Comparison of ENCODE assay signal across 15 cellular contexts in the genomic region with DNA sequence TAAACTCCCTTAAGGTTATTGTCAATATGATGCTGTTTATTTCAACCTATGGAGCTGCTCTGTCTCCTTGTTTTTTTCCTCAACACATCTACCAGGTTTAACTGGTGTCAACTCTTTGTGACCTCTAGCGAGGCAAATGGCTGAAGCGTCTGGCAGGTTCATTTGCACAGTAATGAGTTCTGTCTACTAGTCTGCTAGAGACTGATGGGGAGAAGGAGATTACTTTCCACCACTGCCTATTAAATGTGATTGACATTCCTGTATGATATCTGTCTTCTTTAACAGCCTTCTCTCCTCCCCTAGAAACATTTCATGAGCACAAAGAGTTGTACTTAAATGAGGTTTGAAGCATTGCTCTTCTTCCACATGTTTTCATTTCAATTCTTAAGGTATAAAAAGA.
"Had no signal": no experiment of that assay in that cellular context is flagged by ENCODE, and none has a peak within 500 bp of the region (broad histone marks: within the 10 kb centered on the region; RNA-seq: fewer than 3 reads in every experiment).

No MANE protein-coding gene starts in this region.

- H3K4me1 ChIP-seq: esophagus squamous epithelium, parathyroid adenoma, tibial artery, vagina had no signal

- H3K9ac ChIP-seq: parathyroid adenoma had no signal

- DNase-seq: activated CD4-positive, CD25-positive, alpha-beta regulatory T cell treated with anti-CD3 and anti-CD28 coated beads, Interleukin-2, amount 50 U/mL, for 72 hours; activated naive CD4-positive, alpha-beta T cell treated with Interleukin-2 at 50 U/mL for 16 hours; activated naive CD8-positive, alpha-beta T cell treated with anti-CD3 and anti-CD28 coated beads, Interleukin-2, amount 50 U/mL, for 24 hours; aorta; effector CD8-positive, alpha-beta T cell; esophagus squamous epithelium; foreskin fibroblast; glutamatergic neuron; midbrain; stimulated activated CD4-positive, alpha-beta T cell treated with anti-CD3 and anti-CD28 coated beads, Interleukin-2, amount 100 ng/mL, for 48 hours; stimulated activated naive B cell treated with anti-CD40 and anti-IgM and Interleukin-4, amounts not matched to agents 10 μg/mL and 1 μg/mL and 100 μg/mL, for 72 hours; tibial artery had no signal

- H3K79me2 ChIP-seq: parathyroid adenoma had no signal

- H3K36me3 Mint-ChIP-seq: stimulated activated naive B cell treated with anti-CD40 and anti-IgM and Interleukin-4, amounts not matched to agents 10 μg/mL and 1 μg/mL and 100 μg/mL, for 72 hours had no signal

- H3K4me1 Mint-ChIP-seq: activated naive CD8-positive, alpha-beta T cell treated with anti-CD3 and anti-CD28 coated beads, Interleukin-2, amount 50 U/mL, for 24 hours; stimulated activated naive B cell treated with anti-CD40 and anti-IgM and Interleukin-4, amounts not matched to agents 10 μg/mL and 1 μg/mL and 100 μg/mL, for 72 hours had no signal

- H3K9me3 Mint-ChIP-seq: activated naive CD8-positive, alpha-beta T cell treated with anti-CD3 and anti-CD28 coated beads, Interleukin-2, amount 50 U/mL, for 24 hours; activated T-helper 1 cell treated with anti-CD3 and anti-CD28 coated beads, Interleukin-12 subunit alpha, Interleukin-12 subunit beta, Interleukin-2, Interleukin-4 antibody, amounts not matched to agents 30 ng/mL and 10 ng/mL and 1 ng/mL, durations not matched to agents 14 hours and 24 hours and 36 hours had no signal

- H3K27ac ChIP-seq: esophagus squamous epithelium, parathyroid adenoma, tibial artery, vagina had no signal

- H3K4me3 Mint-ChIP-seq: activated naive CD8-positive, alpha-beta T cell treated with anti-CD3 and anti-CD28 coated beads, Interleukin-2, amount 50 U/mL, for 24 hours; activated T-helper 1 cell treated with anti-CD3 and anti-CD28 coated beads, Interleukin-12 subunit alpha, Interleukin-12 subunit beta, Interleukin-2, Interleukin-4 antibody, amounts not matched to agents 30 ng/mL and 10 ng/mL and 1 ng/mL, durations not matched to agents 14 hours and 24 hours and 36 hours; stimulated activated naive B cell treated with anti-CD40 and anti-IgM and Interleukin-4, amounts not matched to agents 10 μg/mL and 1 μg/mL and 100 μg/mL, for 72 hours had no signal

- H3K27me3 ChIP-seq: esophagus squamous epithelium, tibial artery, vagina had no signal

- H3K27ac Mint-ChIP-seq: activated naive CD8-positive, alpha-beta T cell treated with anti-CD3 and anti-CD28 coated beads, Interleukin-2, amount 50 U/mL, for 24 hours; activated T-helper 1 cell treated with anti-CD3 and anti-CD28 coated beads, Interleukin-12 subunit alpha, Interleukin-12 subunit beta, Interleukin-2, Interleukin-4 antibody, amounts not matched to agents 30 ng/mL and 10 ng/mL and 1 ng/mL, durations not matched to agents 14 hours and 24 hours and 36 hours; stimulated activated naive B cell treated with anti-CD40 and anti-IgM and Interleukin-4, amounts not matched to agents 10 μg/mL and 1 μg/mL and 100 μg/mL, for 72 hours had no signal

- H3K36me3 ChIP-seq: esophagus squamous epithelium, tibial artery, vagina had no signal

- H3K9me3 ChIP-seq: esophagus squamous epithelium, tibial artery, vagina had no signal

- H3K4me3 ChIP-seq: esophagus squamous epithelium, tibial artery, vagina had no signal

- H2AFZ ChIP-seq: parathyroid adenoma had no signal

- H3K27me3 Mint-ChIP-seq: activated naive CD8-positive, alpha-beta T cell treated with anti-CD3 and anti-CD28 coated beads, Interleukin-2, amount 50 U/mL, for 24 hours; stimulated activated naive B cell treated with anti-CD40 and anti-IgM and Interleukin-4, amounts not matched to agents 10 μg/mL and 1 μg/mL and 100 μg/mL, for 72 hours had no signal
